15 cellular contexts compared by ENCODE assay signal in the genomic region with DNA sequence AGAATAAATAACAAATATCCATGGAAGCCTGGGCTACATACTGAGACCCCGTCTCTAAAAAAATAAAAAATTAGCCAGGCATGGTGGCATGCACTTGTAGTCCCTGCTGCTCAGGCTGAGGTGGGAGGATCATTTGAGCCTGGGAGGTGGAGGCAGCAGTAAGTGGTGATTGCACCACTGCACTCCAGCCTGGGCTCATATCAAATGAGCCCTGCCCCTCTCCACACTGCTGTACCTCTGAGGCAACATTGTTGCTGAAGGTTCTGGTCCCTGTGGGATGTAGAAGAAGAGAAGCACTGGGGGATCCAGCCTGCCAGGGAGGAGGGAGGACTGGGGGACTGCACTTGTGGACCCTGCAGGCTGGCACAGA.
DNase-seq lines count a peak whose midpoint lies in the region; ATAC-seq and TF ChIP-seq lines count a peak whose summit lies in the region.
"Had no signal": no experiment of that assay in that cellular context is flagged by ENCODE, and none has a peak within 500 bp of the region (broad histone marks: within the 10 kb centered on the region; RNA-seq: fewer than 3 reads in every experiment).

No MANE protein-coding gene starts in this region.

- ATAC-seq in HG03095 (IDR thresholded peaks at IDR 0.05; ENCODE audit: unreplicated experiment): no peak
- ATAC-seq: body of pancreas, psoas muscle had no signal

- H3K27me3 Mint-ChIP-seq in nephron (ENCODE audit: low read depth): peaks cover 42% of the 10 kb centered on the region

- no peaks in the 10 kb centered on the region for H3K9me3 Mint-ChIP-seq in nephron
- H3K9me3 Mint-ChIP-seq: activated naive CD4-positive, alpha-beta T cell treated with anti-CD3 and anti-CD28 coated beads for 36 hours; dendritic cell treated with granulocyte-macrophage colony-stimulating factor and Interleukin-4, amounts not matched to agents 40 ng/mL and 50 ng/mL, for 4 days had no signal

- H3K27ac Mint-ChIP-seq in nephron: peak overlapping the region in 1 of 3 experiments; percentile 36
- H3K27ac Mint-ChIP-seq: activated naive CD4-positive, alpha-beta T cell treated with anti-CD3 and anti-CD28 coated beads for 36 hours; dendritic cell treated with granulocyte-macrophage colony-stimulating factor and Interleukin-4, amounts not matched to agents 40 ng/mL and 50 ng/mL, for 4 days had no signal

- no peak for TF ChIP-seq CTCF in nephron (IDR thresholded peaks at IDR 0.05; ENCODE audit: unreplicated experiment in 3 of 3)

- H3K4me3 Mint-ChIP-seq in nephron: peak overlapping the region in 2 of 3 experiments; percentile 47 to 54
- H3K4me3 Mint-ChIP-seq: activated naive CD4-positive, alpha-beta T cell treated with anti-CD3 and anti-CD28 coated beads for 36 hours; dendritic cell treated with granulocyte-macrophage colony-stimulating factor and Interleukin-4, amounts not matched to agents 40 ng/mL and 50 ng/mL, for 4 days had no signal

- DNase-seq in HUDEP-2 (lab: John Stamatoyannopoulos, UW; ENCODE audit: unreplicated experiment in 76 of 76) (peak in 59 of 76 experiments; percentile 7 to 79 (median 44)), NAMALWA (ENCODE audit: low spot score) (peak; percentile 32), OCI-M1 (lab: John Stamatoyannopoulos, UW) (peak; percentile 86), NCI-H1048 (lab: John Stamatoyannopoulos, UW) (no peak)
- DNase-seq in activated CD8-positive, alpha-beta memory T cell treated with anti-CD3 and anti-CD28 coated beads, Interleukin-2, amount 50 U/mL, for 4 hours: no peak
- DNase-seq: activated CD4-positive, CD25-positive, alpha-beta regulatory T cell treated with anti-CD3 and anti-CD28 coated beads, Interleukin-2, amount 50 U/mL, for 72 hours; activated CD8-positive, alpha-beta memory T cell treated with anti-CD3 and anti-CD28 coated beads, Interleukin-2, amount 50 U/mL, for 48 hours; activated naive CD4-positive, alpha-beta T cell treated with anti-CD3 and anti-CD28 coated beads for 36 hours; body of pancreas; NCI-H2081; psoas muscle; T-helper 1 cell had no signal

- H3K4me1 Mint-ChIP-seq in nephron: peaks cover 35% of the 10 kb centered on the region

- no peaks in the 10 kb centered on the region for H3K36me3 Mint-ChIP-seq in nephron (ENCODE audit: low read depth)

Comparison
In these comparisons a context has a peak if more than half of its experiments do, and no peak if none do; other contexts are left out.
1. DNase-seq: peak in HUDEP-2 (59 of 76), NAMALWA (single experiment) and OCI-M1 (single experiment); none in NCI-H1048 (single experiment) and activated CD8-positive, alpha-beta memory T cell treated with anti-CD3 and anti-CD28 coated beads, Interleukin-2, amount 50 U/mL, for 4 hours (single experiment).